ENCODE assay signal across 11 cellular contexts in the genomic region with DNA sequence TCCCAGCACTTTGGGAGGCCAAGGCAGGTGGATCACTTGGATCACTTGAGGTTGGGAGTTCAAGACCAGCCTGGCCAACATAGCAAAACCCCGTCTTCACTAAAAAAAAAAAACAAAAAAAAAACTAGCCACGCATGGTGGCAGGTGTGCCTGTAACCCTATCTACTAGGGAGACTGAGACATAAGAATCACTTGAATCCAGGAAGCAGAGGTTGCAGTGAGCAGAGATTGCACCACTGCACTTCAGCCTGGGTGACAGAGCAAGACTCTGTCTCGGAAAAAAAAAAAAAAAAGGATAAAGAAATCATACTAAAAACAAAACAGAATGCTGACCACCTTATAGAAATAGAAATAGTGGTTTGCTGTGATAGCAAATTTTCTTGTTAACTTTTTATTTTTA. TPM values are rescaled to one million over a fixed set of nuclear protein-coding genes. Genes with fewer than 3 reads are reported as not detected.
A peak's percentile ranks its signal among the peaks of the same experiment; 100 is the strongest.
DNase-seq lines count a peak whose midpoint lies in the region; ATAC-seq and TF ChIP-seq lines count a peak whose summit lies in the region.
"Not testable (repeated sequence)": the region's sequence is repeated elsewhere in the genome, so short reads cannot be mapped to it uniquely, and the experiment has no call there.
"Had no signal": no experiment of that assay in that cellular context is flagged by ENCODE, and none has a peak within 500 bp of the region (broad histone marks: within the 10 kb centered on the region; RNA-seq: fewer than 3 reads in every experiment).

No MANE protein-coding gene starts in this region.

- H3K4me3 ChIP-seq in left lung, right lobe of liver, upper lobe of right lung: not testable (repeated sequence)

- DNase-seq in DMS53 (lab: John Stamatoyannopoulos, UW) (peak; percentile 58), NCI-H2029 treated with DMSO at 0.1 percent for 48 hours (lab: John Stamatoyannopoulos, UW) (peak; percentile 17), NCI-H2171 (lab: John Stamatoyannopoulos, UW) (peak; percentile 35), NCI-H510A treated with DMSO at 0.1 percent for 48 hours (lab: John Stamatoyannopoulos, UW) (peak; percentile 36)
- DNase-seq in epithelial cell of prostate (ENCODE audit: low read depth, low spot score); left lung; right lobe of liver; upper lobe of right lung: not testable (repeated sequence)

- not testable (repeated sequence) for TF ChIP-seq POLR2A in right lobe of liver (IDR thresholded peaks at IDR 0.05)

- H3K27ac ChIP-seq in epithelial cell of prostate = peak overlapping the region; percentile 69
- H3K27ac ChIP-seq in left lung, upper lobe of right lung: not testable (repeated sequence)
- peak overlapping the region; percentile 36 to 89 (median 87) for H3K27ac ChIP-seq in right lobe of liver

- H3K27me3 ChIP-seq in left lung, right lobe of liver, upper lobe of right lung: not testable (repeated sequence)

- H3K9me3 ChIP-seq in left lung, right lobe of liver, upper lobe of right lung: not testable (repeated sequence)

- H3K36me3 ChIP-seq in left lung, right lobe of liver, upper lobe of right lung: not testable (repeated sequence)

- TF ChIP-seq CTCF in left lung (IDR thresholded peaks at IDR 0.05); right lobe of liver (IDR thresholded peaks at IDR 0.05); upper lobe of right lung (IDR thresholded peaks at IDR 0.05): not testable (repeated sequence)

- intact Hi-C loops in left lung (cut with DNase I); right lobe of liver (cut with DNase I); upper lobe of right lung (cut with DNase I): not testable (repeated sequence)

- ATAC-seq in left lung = peak; percentile 67
- not testable (repeated sequence) for ATAC-seq in right lobe of liver
- peak; percentile 30 for ATAC-seq in upper lobe of right lung

- 50% methylated on average over 2 of the region's 3 CpGs for WGBS in right lobe of liver (ENCODE audit: insufficient coverage, low coverage, low lambda C conversion rate, missing lambda C conversion rate)

- H3K4me1 ChIP-seq in left lung = not testable (repeated sequence)
- H3K4me1 ChIP-seq in right lobe of liver (peaks cover 0 to 58% (median 19%) of the 10 kb centered on the region in 4 donors), upper lobe of right lung (peaks cover 14% of the 10 kb centered on the region)

RNA-seq across cellular contexts. Expression of a gene that starts 16.6 kb away (rescaled TPM):
- total RNA-seq in left lung (10 to 100 TPM; 76.5 to 79.3 TPM), right lobe of liver (100 to 1,000 TPM in 1 of 6 experiments, 10 to 100 TPM in 5; 59.3 to 127 (median 93.7) TPM), upper lobe of right lung (78.3 TPM)
- total RNA-seq: B cell; CD4-positive, alpha-beta T cell; CD8-positive, alpha-beta T cell had no signal
